8 cellular contexts compared by ENCODE assay signal in genomic region chr10:50325449-50326188, GRCh38.
DNase-seq lines count a peak whose midpoint lies in the region; ATAC-seq and TF ChIP-seq lines count a peak whose summit lies in the region.

No MANE protein-coding gene starts in this region.

- H3K4me1 Mint-ChIP-seq in activated CD8-positive, alpha-beta T cell treated with anti-CD3 and anti-CD28 coated beads, Interleukin-2, amount 10 ng/mL, durations not matched to agents 7 days and 5 days (ENCODE audit: low read depth), result peaks cover 45% of the 10 kb centered on the region

- TF ChIP-seq CTCF in thoracic aorta (IDR thresholded peaks at IDR 0.05), result no peak

- H3K27me3 ChIP-seq in thoracic aorta (replicated peaks; ENCODE audit: insufficient read depth), result no peaks in the 10 kb centered on the region

- DNase-seq in AG08395 (ENCODE audit: low spot score) (peak; percentile 90), iPS DF 19.7 (ENCODE audit: low read depth, low spot score) (peak; percentile 15), thoracic aorta (ENCODE audit: low spot score) (peak; percentile 38), GF-D8 (lab: John Stamatoyannopoulos, UW) (no peak)
- peak; percentile 50 for DNase-seq in activated CD8-positive, alpha-beta T cell treated with anti-CD3 and anti-CD28 coated beads, Interleukin-2, amount 10 ng/mL, durations not matched to agents 7 days and 5 days
- DNase-seq in effector CD8-positive, alpha-beta T cell (lab: John Stamatoyannopoulos, UW), result no peak

- POLR2A ChIA-PET in activated CD8-positive, alpha-beta T cell treated with anti-CD3 and anti-CD28 coated beads, Interleukin-2, amount 10 ng/mL, durations not matched to agents 7 days and 5 days (lab: Charles Lee), result interaction anchor here (0.7 to 1.0 kb wide), 2 partner anchors 187 to 790 kb away, joined by 3 read pairs; no protein-coding TSS in a partner anchor

- H3K27ac ChIP-seq in thoracic aorta, result peak overlapping the region; percentile 66 to 71

- peaks cover 33% of the 10 kb centered on the region for H3K36me3 Mint-ChIP-seq in activated CD8-positive, alpha-beta T cell treated with anti-CD3 and anti-CD28 coated beads, Interleukin-2, amount 10 ng/mL, durations not matched to agents 7 days and 5 days (ENCODE audit: low read depth)

- H3K36me3 ChIP-seq in thoracic aorta, result no peaks in the 10 kb centered on the region

- no peaks in the 10 kb centered on the region for H3K9me3 Mint-ChIP-seq in activated CD8-positive, alpha-beta T cell treated with anti-CD3 and anti-CD28 coated beads, Interleukin-2, amount 10 ng/mL, durations not matched to agents 7 days and 5 days (ENCODE audit: insufficient read depth)

- H3K27me3 Mint-ChIP-seq in activated CD8-positive, alpha-beta T cell treated with anti-CD3 and anti-CD28 coated beads, Interleukin-2, amount 10 ng/mL, durations not matched to agents 7 days and 5 days (ENCODE audit: low read depth), result no peaks in the 10 kb centered on the region

- H3K4me3 ChIP-seq in thoracic aorta, result peak overlapping the region; percentile 6

- peak overlapping the region; percentile 63 for H3K27ac Mint-ChIP-seq in activated CD8-positive, alpha-beta T cell treated with anti-CD3 and anti-CD28 coated beads, Interleukin-2, amount 10 ng/mL, durations not matched to agents 7 days and 5 days

- peak overlapping the region; percentile 31 for H3K4me3 Mint-ChIP-seq in activated CD8-positive, alpha-beta T cell treated with anti-CD3 and anti-CD28 coated beads, Interleukin-2, amount 10 ng/mL, durations not matched to agents 7 days and 5 days

- peaks cover 22 to 40% of the 10 kb centered on the region in 2 donors for H3K4me1 ChIP-seq in thoracic aorta (ENCODE audit: control insufficient read depth in 1 of 2, low read depth in 2 of 2)

- CTCF ChIA-PET in activated CD8-positive, alpha-beta T cell treated with anti-CD3 and anti-CD28 coated beads, Interleukin-2, amount 10 ng/mL, durations not matched to agents 7 days and 5 days (lab: Charles Lee), result interaction anchor here (0.7 to 1.4 kb wide), 7 partner anchors 11 to 94 kb away, joined by 3 to 6 read pairs (median 3); no protein-coding TSS in a partner anchor

- H3K9me3 ChIP-seq in thoracic aorta, result no peaks in the 10 kb centered on the region

- ATAC-seq in GM19043 (IDR thresholded peaks at IDR 0.05; ENCODE audit: low read depth, unreplicated experiment), result peak; percentile 74
- peak; percentile 59 for ATAC-seq in HG03469 (IDR thresholded peaks at IDR 0.05; ENCODE audit: unreplicated experiment)
- ATAC-seq in activated CD8-positive, alpha-beta T cell treated with anti-CD3 and anti-CD28 coated beads, Interleukin-2, amount 10 ng/mL, durations not matched to agents 7 days and 5 days, result peak; percentile 95
- ATAC-seq in thoracic aorta (ENCODE audit: insufficient number of reproducible peaks, low FRiP score, low read depth), result peak; percentile 95

Comparison
In these comparisons a context has a peak if more than half of its experiments do, and no peak if none do; other contexts are left out.
1. DNase-seq: peak in AG08395 (single experiment), activated CD8-positive, alpha-beta T cell treated with anti-CD3 and anti-CD28 coated beads, Interleukin-2, amount 10 ng/mL, durations not matched to agents 7 days and 5 days (single experiment), iPS DF 19.7 (single experiment) and thoracic aorta (single experiment); none in GF-D8 (single experiment) and effector CD8-positive, alpha-beta T cell (single experiment).
2. Peak in every context shown above with its lines, with median percentiles within 50 percentile points of each other: ATAC-seq.